In the genomic region with DNA sequence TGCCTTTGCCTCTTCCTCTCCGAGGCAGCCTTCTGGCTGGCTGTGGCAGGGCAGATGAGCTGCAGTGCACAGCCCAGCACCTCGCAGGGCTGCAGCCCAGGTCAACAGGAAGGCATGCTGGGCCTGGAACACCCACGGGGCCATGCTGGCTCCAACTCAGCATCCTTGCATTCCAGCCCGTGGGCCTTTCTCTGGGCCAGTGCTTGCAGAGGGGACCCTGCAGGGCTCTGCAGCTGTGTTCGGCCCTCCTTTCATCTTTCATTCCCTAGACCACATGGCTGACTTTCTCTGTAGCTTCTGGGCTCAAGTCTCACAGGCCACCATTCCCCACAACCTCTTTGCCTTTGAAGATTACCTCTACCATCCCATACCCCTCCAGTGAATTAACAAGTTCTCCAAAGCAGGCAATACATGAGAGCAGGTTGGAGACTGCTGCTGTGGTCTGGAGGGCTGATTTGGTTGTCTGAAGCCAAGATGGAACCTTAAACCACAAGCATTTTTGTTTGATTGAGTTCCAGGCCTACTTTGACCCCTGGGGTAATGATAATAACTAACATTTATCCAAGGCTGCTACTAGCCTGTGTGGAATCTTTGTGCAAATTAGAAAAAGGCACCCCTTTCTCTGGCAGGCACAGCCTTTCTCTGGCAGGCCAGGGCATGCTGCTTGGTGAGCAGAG, we compare ENCODE assay signal across 18 cellular contexts. TPM values are rescaled to one million over a fixed set of nuclear protein-coding genes. Genes with fewer than 3 reads are reported as not detected.
DNase-seq lines count a peak whose midpoint lies in the region; ATAC-seq and TF ChIP-seq lines count a peak whose summit lies in the region.
"Had no signal": no experiment of that assay in that cellular context is flagged by ENCODE, and none has a peak within 500 bp of the region (broad histone marks: within the 10 kb centered on the region; RNA-seq: fewer than 3 reads in every experiment).

No MANE protein-coding gene starts in this region.

- no peak overlapping the region for H3K4me3 Mint-ChIP-seq in activated T-cell treated with anti-CD3 and anti-CD28 coated beads, Interleukin-2, amount 50 U/mL, for 24 hours
- H3K4me3 Mint-ChIP-seq in activated T-cell treated with anti-CD3 and anti-CD28 coated beads, Interleukin-2, amount 50 U/mL, for 4 hours: no peak overlapping the region
- peak overlapping the region; percentile 40 for H3K4me3 Mint-ChIP-seq in endothelial cell (ENCODE audit: unreplicated experiment)
- H3K4me3 Mint-ChIP-seq in osteocyte (ENCODE audit: unreplicated experiment): no peak overlapping the region
- H3K4me3 Mint-ChIP-seq: CD4-positive, alpha-beta T cell had no signal

- peaks cover under 1% of the 10 kb centered on the region for H3K4me1 Mint-ChIP-seq in activated T-cell treated with anti-CD3 and anti-CD28 coated beads, Interleukin-2, amount 50 U/mL, for 24 hours (ENCODE audit: low read depth)
- peaks cover 5% of the 10 kb centered on the region for H3K4me1 Mint-ChIP-seq in activated T-cell treated with anti-CD3 and anti-CD28 coated beads, Interleukin-2, amount 50 U/mL, for 4 hours (ENCODE audit: low read depth)
- peaks cover 26% of the 10 kb centered on the region for H3K4me1 Mint-ChIP-seq in endothelial cell (ENCODE audit: unreplicated experiment)
- H3K4me1 Mint-ChIP-seq in osteocyte (ENCODE audit: unreplicated experiment): peaks cover 38% of the 10 kb centered on the region

- H3K4me3 ChIP-seq in astrocyte of the cerebellum (ENCODE audit: low read depth, low read length): no peak overlapping the region
- H3K4me3 ChIP-seq: SJSA1 had no signal

- ATAC-seq in activated T-cell treated with anti-CD3 and anti-CD28 coated beads, Interleukin-2, amount 50 U/mL, for 4 hours: no peak
- no peak for ATAC-seq in HG03039 (IDR thresholded peaks at IDR 0.05; ENCODE audit: unreplicated experiment)

- in situ Hi-C loops in astrocyte of the cerebellum (cut with HindIII; ENCODE audit: low sequenced_read_pairs): no loop called here

- no peak for DNase-seq in activated T-cell treated with anti-CD3 and anti-CD28 coated beads, Interleukin-2, amount 50 U/mL, for 24 hours
- no peak for DNase-seq in activated T-cell treated with anti-CD3 and anti-CD28 coated beads, Interleukin-2, amount 50 U/mL, for 4 hours
- DNase-seq in astrocyte of the cerebellum (ENCODE audit: low read depth): peak; percentile 87
- DNase-seq in endothelial cell (ENCODE audit: low spot score): no peak
- DNase-seq in osteocyte (ENCODE audit: extremely low spot score, unreplicated experiment): no peak
- no peak for DNase-seq in stimulated activated CD8-positive, alpha-beta memory T cell treated with anti-CD3 and anti-CD28 coated beads, Interleukin-4, amount 100 ng/mL, for 48 hours
- no peak for DNase-seq in stimulated activated CD4-positive, alpha-beta T cell treated with anti-CD3 and anti-CD28 coated beads, Interleukin-12 subunit alpha, Interleukin-12 subunit beta, amount 100 ng/mL, for 4 hours
- DNase-seq: BE2C; CD4-positive, alpha-beta T cell; MM.1S; NCI-H1105 treated with DMSO at 0.1 percent for 48 hours; NCI-H187; NCI-H69; NK-92 treated with Interleukin-12 subunit alpha and Interleukin-12 subunit beta, amount 100 ng/mL, for 24 hours; RPMI8226 had no signal

- H3K9me3 Mint-ChIP-seq in activated T-cell treated with anti-CD3 and anti-CD28 coated beads, Interleukin-2, amount 50 U/mL, for 24 hours: no peaks in the 10 kb centered on the region
- H3K9me3 Mint-ChIP-seq in activated T-cell treated with anti-CD3 and anti-CD28 coated beads, Interleukin-2, amount 50 U/mL, for 4 hours: no peaks in the 10 kb centered on the region
- no peaks in the 10 kb centered on the region for H3K9me3 Mint-ChIP-seq in endothelial cell (ENCODE audit: unreplicated experiment)
- no peaks in the 10 kb centered on the region for H3K9me3 Mint-ChIP-seq in osteocyte (ENCODE audit: unreplicated experiment)
- H3K9me3 Mint-ChIP-seq: CD4-positive, alpha-beta T cell had no signal

- no peak for TF ChIP-seq CTCF in astrocyte of the cerebellum (IDR thresholded peaks at IDR 0.05; ENCODE audit: low read depth, low read length, missing control alignments)
- TF ChIP-seq CTCF in endothelial cell (IDR thresholded peaks at IDR 0.05; ENCODE audit: unreplicated experiment): no peak
- TF ChIP-seq CTCF in osteocyte (IDR thresholded peaks at IDR 0.05): no peak

- peaks cover 15% of the 10 kb centered on the region for H3K36me3 Mint-ChIP-seq in activated T-cell treated with anti-CD3 and anti-CD28 coated beads, Interleukin-2, amount 50 U/mL, for 24 hours (ENCODE audit: low read depth)
- H3K36me3 Mint-ChIP-seq in activated T-cell treated with anti-CD3 and anti-CD28 coated beads, Interleukin-2, amount 50 U/mL, for 4 hours (ENCODE audit: insufficient read depth): peaks cover 10% of the 10 kb centered on the region
- H3K36me3 Mint-ChIP-seq in endothelial cell (ENCODE audit: low read depth, unreplicated experiment) (peaks cover 24% of the 10 kb centered on the region), osteocyte (ENCODE audit: unreplicated experiment) (peaks cover 13% of the 10 kb centered on the region)

- peak overlapping the region; percentile 35 for H3K27ac Mint-ChIP-seq in activated T-cell treated with anti-CD3 and anti-CD28 coated beads, Interleukin-2, amount 50 U/mL, for 24 hours
- H3K27ac Mint-ChIP-seq in endothelial cell (ENCODE audit: unreplicated experiment): no peak overlapping the region
- H3K27ac Mint-ChIP-seq in osteocyte (ENCODE audit: unreplicated experiment): peak overlapping the region; percentile 40
- H3K27ac Mint-ChIP-seq: CD4-positive, alpha-beta T cell had no signal

- no peaks in the 10 kb centered on the region for H3K27me3 Mint-ChIP-seq in activated T-cell treated with anti-CD3 and anti-CD28 coated beads, Interleukin-2, amount 50 U/mL, for 24 hours
- no peaks in the 10 kb centered on the region for H3K27me3 Mint-ChIP-seq in activated T-cell treated with anti-CD3 and anti-CD28 coated beads, Interleukin-2, amount 50 U/mL, for 4 hours (ENCODE audit: low read depth)
- peaks cover 12% of the 10 kb centered on the region for H3K27me3 Mint-ChIP-seq in endothelial cell (ENCODE audit: unreplicated experiment)
- H3K27me3 Mint-ChIP-seq in osteocyte (ENCODE audit: unreplicated experiment): no peaks in the 10 kb centered on the region
- H3K27me3 Mint-ChIP-seq: CD4-positive, alpha-beta T cell had no signal

RNA-seq across cellular contexts. Expression of gene FAM131A, which starts 5.9 kb away (rescaled TPM):
- total RNA-seq in activated T-cell treated with anti-CD3 and anti-CD28 coated beads, Interleukin-2, amount 50 U/mL, for 4 hours: 1 to 10 TPM; 3.5 to 4.4 (median 3.7) TPM
- total RNA-seq in endothelial cell (ENCODE audit: unreplicated experiment): 15.8 TPM
- 10.1 and 11.3 TPM in 2 replicates for total RNA-seq in osteocyte

RNA-seq across cellular contexts. Expression of gene CLCN2, which starts 18.1 kb away (rescaled TPM):
- total RNA-seq in activated T-cell treated with anti-CD3 and anti-CD28 coated beads, Interleukin-2, amount 50 U/mL, for 4 hours: 1 to 10 TPM; 4.5 to 5.2 (median 5.0) TPM
- total RNA-seq in endothelial cell (ENCODE audit: unreplicated experiment) (6.3 TPM), osteocyte (9.4 and 9.7 TPM in 2 replicates)

RNA-seq across cellular contexts. Expression of gene POLR2H, which starts 18.2 kb away (rescaled TPM):
- total RNA-seq in activated T-cell treated with anti-CD3 and anti-CD28 coated beads, Interleukin-2, amount 50 U/mL, for 4 hours: 100 to 1,000 TPM; 146 to 170 (median 165) TPM
- 56.1 TPM for total RNA-seq in endothelial cell (ENCODE audit: unreplicated experiment)
- 56.4 and 57.7 TPM in 2 replicates for total RNA-seq in osteocyte

RNA-seq across cellular contexts. Expression of gene EIF4G1, which starts 28.9 kb away (rescaled TPM):
- 1,000 to 10,000 TPM in 2 of 3 donors, 100 to 1,000 TPM in 1; 990 to 1,057 (median 1,007) TPM for total RNA-seq in activated T-cell treated with anti-CD3 and anti-CD28 coated beads, Interleukin-2, amount 50 U/mL, for 4 hours
- total RNA-seq in endothelial cell (ENCODE audit: unreplicated experiment) (390 TPM), osteocyte (367 and 385 TPM in 2 replicates)

RNA-seq across cellular contexts. Expression of gene THPO, which starts 34.7 kb away (rescaled TPM):
- total RNA-seq in activated T-cell treated with anti-CD3 and anti-CD28 coated beads, Interleukin-2, amount 50 U/mL, for 4 hours: not detected
- 0.28 TPM for total RNA-seq in endothelial cell (ENCODE audit: unreplicated experiment)
- total RNA-seq in osteocyte: not detected in 2 replicates
- total RNA-seq: CD4-positive, alpha-beta T cell; OCI-LY7; SJSA1 had no signal
